22 cellular contexts compared by ENCODE assay signal in the genomic region with DNA sequence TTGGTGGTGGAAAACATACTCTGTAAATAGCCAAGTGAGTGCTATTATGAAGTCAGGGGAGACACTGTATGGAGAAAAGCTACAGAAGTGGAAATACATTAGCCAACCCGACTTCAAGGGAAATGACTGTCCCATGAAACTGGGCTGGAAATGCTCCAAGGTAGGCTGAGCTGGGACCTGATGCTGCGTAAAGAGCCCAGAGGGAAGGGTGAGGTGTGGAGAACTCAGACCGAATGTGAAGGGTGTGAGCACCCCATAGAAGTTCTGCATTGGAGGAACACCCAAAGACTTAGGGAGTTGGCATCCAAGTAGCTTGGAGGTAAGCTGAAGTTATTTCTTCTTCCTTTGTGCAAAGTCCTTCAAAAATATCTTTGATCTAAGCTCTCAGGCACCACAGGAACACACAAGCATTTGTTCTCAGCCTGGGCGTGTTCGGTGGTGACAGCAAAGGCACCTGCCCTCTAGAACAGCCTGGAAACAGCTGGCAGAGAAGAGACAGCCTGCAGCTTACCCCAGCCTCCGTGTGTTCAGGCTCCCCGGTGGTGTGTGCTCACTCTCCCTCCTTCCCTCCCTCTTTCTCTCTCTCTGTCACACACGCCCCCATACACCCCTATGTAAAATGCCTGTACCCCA. TPM values are rescaled to one million over a fixed set of nuclear protein-coding genes. Genes with fewer than 3 reads are reported as not detected.
"Had no signal": no experiment of that assay in that cellular context is flagged by ENCODE, and none has a peak within 500 bp of the region (broad histone marks: within the 10 kb centered on the region; RNA-seq: fewer than 3 reads in every experiment).

No MANE protein-coding gene starts in this region.

- H3K36me3 ChIP-seq: sigmoid colon had no signal

- H3K27ac Mint-ChIP-seq: activated T-helper 2 cell treated with anti-CD3 and anti-CD28 coated beads, Interferon-gamma antibody, Interleukin-2, Interleukin-4, amounts not matched to agents 10 μg/mL and 5 μg/mL and 100 μg/mL, durations not matched to agents 14 hours and 24 hours and 36 hours; brain; dendritic cell treated with granulocyte-macrophage colony-stimulating factor and Interleukin-4, amounts not matched to agents 40 ng/mL and 50 ng/mL, for 4 days; effector memory CD8-positive, alpha-beta T cell; stimulated activated naive CD8-positive, alpha-beta T cell treated with anti-CD3 and anti-CD28 coated beads, Interleukin-15, Interleukin-2, amounts not matched to agents 100 ng/mL and 50 ng/mL, for 24 hours; WTC11 had no signal

- H3K27ac ChIP-seq: sigmoid colon had no signal

- H3K4me3 Mint-ChIP-seq: brain; dendritic cell treated with granulocyte-macrophage colony-stimulating factor and Interleukin-4, amounts not matched to agents 40 ng/mL and 50 ng/mL, for 4 days; effector memory CD8-positive, alpha-beta T cell; stimulated activated naive CD8-positive, alpha-beta T cell treated with anti-CD3 and anti-CD28 coated beads, Interleukin-15, Interleukin-2, amounts not matched to agents 100 ng/mL and 50 ng/mL, for 24 hours; WTC11 had no signal

- DNase-seq: activated CD4-positive, alpha-beta T cell treated with anti-CD3 and anti-CD28 coated beads for 48 hours; activated naive CD4-positive, alpha-beta T cell treated with anti-CD3 and anti-CD28 coated beads, Interleukin-2, amount 50 U/mL, for 16 hours; activated T-cell treated with anti-CD3 and anti-CD28 coated beads for 4 hours; effector memory CD8-positive, alpha-beta T cell; erythroblast; hypothalamus; sigmoid colon; stimulated activated CD4-positive, alpha-beta T cell treated with anti-CD3 and anti-CD28 coated beads, Interleukin-2, amount 100 ng/mL, for 48 hours had no signal

- H3K27me3 ChIP-seq: sigmoid colon had no signal

- H3K4me1 ChIP-seq: sigmoid colon had no signal

- ATAC-seq: effector memory CD8-positive, alpha-beta T cell; WTC11 had no signal

- H3K36me3 Mint-ChIP-seq: brain had no signal

- H3K4me3 ChIP-seq: sigmoid colon had no signal

RNA-seq across cellular contexts. Expression of a gene that starts 19.1 kb away (rescaled TPM):
- total RNA-seq: activated CD8-positive, alpha-beta memory T cell treated with anti-CD3 and anti-CD28 coated beads for 36 hours; activated T-helper 2 cell treated with anti-CD3 and anti-CD28 coated beads, Interferon-gamma antibody, Interleukin-2, Interleukin-4, amounts not matched to agents 10 μg/mL and 5 μg/mL and 100 μg/mL, durations not matched to agents 14 hours and 24 hours and 36 hours; glomerular endothelial cell; lung microvascular endothelial cell; mucosa of gallbladder; pulmonary artery endothelial cell; sigmoid colon; T-helper 1 cell treated with Interleukin-12 subunit alpha and Interleukin-12 subunit beta and Interleukin-4 antibody, amounts not matched to agents 30 ng/mL and 1 ng/mL, for 36 hours; temporal lobe; ureter; WTC11 had no signal
- polyA plus RNA-seq: neural cell, sigmoid colon had no signal
